1 cellular context compared by ENCODE assay signal in genomic region chr13:37075164-37075563, GRCh38.
TF ChIP-seq lines count a peak whose summit lies in the region.

No MANE protein-coding gene starts in this region.

TF ChIP-seq in GM23338, 12 proteins besides CTCF, POLR2A, EP300 and RAD21 (continued from another document):
- TF ChIP-seq ZNF462 (CRISPR knock-in tag; IDR thresholded peaks at IDR 0.05), result no peak
